8 cellular contexts compared by ENCODE assay signal in the genomic region with DNA sequence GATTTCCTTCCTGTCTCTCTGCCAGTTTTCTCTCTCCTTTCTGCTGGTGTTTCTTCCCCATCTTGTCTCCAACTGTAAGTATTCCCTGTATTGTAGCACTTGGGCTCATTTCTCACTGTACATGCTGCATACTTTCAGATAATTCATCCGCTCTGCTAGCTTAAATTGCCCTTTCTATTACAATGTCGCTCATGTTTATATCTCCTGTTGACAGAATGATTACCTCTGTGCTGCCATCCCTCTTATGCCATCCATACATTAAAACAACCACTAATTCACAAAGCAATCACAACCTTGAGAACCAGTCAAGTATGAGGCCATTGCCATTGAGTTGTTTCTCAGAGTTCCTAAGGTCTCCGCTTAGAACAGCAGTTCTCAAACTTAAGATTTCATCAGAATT.
"Had no signal": no experiment of that assay in that cellular context is flagged by ENCODE, and none has a peak within 500 bp of the region (broad histone marks: within the 10 kb centered on the region; RNA-seq: fewer than 3 reads in every experiment).

No MANE protein-coding gene starts in this region.

- FAIRE-seq: G401.6, GM12878, GM12891, GM12892, GM18507, GM19239 had no signal

- H3K4me3 ChIP-seq: GM12878 had no signal

- DNase-seq: GDM1, GF-D8 had no signal
